1 cellular context compared by ENCODE assay signal in the genomic region with DNA sequence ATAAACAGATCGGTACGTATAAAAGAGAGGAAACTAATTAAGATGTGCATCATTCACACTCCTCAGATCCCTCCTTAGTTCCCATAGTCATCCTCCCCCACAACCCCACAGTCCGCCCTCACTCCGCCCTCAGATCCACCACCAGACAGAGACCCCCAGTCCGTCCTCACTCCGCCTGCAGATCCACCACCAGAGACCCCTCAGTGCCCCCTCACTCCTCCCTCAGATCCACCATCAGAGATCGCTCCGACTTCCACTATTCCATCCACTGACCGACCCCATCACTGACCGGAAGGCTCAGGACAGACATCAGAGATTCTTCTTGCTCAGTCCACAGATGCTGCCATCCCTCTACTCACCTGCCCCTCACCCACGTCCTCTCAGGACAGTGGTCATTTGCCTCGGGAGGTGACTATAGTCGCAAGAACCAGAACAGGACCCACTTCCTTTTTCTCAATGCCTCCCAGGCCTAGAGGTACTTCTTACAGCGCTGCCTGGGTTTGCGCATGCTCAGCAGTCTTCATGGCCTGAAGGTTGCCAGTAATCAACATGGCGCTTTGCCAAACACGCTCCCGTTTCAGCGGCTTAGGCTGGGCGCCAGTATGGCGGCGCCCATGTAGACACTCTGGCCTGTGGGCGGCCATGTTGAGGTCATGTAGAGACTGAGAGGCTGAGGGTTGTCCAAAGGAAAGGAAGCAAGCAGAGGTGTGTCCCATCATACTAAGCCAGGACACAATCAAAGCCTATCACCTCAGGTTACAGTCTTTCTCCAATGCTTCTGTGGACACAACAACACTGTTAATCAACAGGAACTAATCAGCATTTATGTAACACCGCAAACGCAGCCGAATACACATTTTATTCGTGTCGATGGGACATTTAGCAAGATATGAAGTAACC.
TF ChIP-seq lines count a peak whose summit lies in the region.

A gene (minus strand): TSS at position 508 of the 900 bp plus-strand sequence. CDS start 3,009 bp downstream, outside the sequence.

TF ChIP-seq in HCT116, 20 proteins besides CTCF, POLR2A, EP300 and RAD21 (continued from another document):
- TF ChIP-seq, protein P1, sequence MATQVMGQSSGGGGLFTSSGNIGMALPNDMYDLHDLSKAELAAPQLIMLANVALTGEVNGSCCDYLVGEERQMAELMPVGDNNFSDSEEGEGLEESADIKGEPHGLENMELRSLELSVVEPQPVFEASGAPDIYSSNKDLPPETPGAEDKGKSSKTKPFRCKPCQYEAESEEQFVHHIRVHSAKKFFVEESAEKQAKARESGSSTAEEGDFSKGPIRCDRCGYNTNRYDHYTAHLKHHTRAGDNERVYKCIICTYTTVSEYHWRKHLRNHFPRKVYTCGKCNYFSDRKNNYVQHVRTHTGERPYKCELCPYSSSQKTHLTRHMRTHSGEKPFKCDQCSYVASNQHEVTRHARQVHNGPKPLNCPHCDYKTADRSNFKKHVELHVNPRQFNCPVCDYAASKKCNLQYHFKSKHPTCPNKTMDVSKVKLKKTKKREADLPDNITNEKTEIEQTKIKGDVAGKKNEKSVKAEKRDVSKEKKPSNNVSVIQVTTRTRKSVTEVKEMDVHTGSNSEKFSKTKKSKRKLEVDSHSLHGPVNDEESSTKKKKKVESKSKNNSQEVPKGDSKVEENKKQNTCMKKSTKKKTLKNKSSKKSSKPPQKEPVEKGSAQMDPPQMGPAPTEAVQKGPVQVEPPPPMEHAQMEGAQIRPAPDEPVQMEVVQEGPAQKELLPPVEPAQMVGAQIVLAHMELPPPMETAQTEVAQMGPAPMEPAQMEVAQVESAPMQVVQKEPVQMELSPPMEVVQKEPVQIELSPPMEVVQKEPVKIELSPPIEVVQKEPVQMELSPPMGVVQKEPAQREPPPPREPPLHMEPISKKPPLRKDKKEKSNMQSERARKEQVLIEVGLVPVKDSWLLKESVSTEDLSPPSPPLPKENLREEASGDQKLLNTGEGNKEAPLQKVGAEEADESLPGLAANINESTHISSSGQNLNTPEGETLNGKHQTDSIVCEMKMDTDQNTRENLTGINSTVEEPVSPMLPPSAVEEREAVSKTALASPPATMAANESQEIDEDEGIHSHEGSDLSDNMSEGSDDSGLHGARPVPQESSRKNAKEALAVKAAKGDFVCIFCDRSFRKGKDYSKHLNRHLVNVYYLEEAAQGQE (IDR thresholded peaks at IDR 0.05; ENCODE audit: low read depth): no peak
- TF ChIP-seq ZNF274 (IDR thresholded peaks at IDR 0.05; ENCODE audit: low read depth, low read length) (no peak), SIN3A (IDR thresholded peaks at IDR 0.05; ENCODE audit: low read depth) (peak; percentile 60; the same call in 1 of the 2 replicates), EGR1 (IDR thresholded peaks at IDR 0.05; ENCODE audit: low read depth) (peak; percentile 97), FOSL1 (IDR thresholded peaks at IDR 0.05; ENCODE audit: low read depth) (no peak), SP1 (IDR thresholded peaks at IDR 0.05; ENCODE audit: low read depth) (peak; percentile 15; the same call in 1 of the 2 replicates), ZFX (IDR thresholded peaks at IDR 0.05) (peak; percentile 69), CBX3 (IDR thresholded peaks at IDR 0.05; ENCODE audit: low read depth) (peak; percentile 65; the same call in 1 of the 2 replicates), POLR2AphosphoS5 (IDR thresholded peaks at IDR 0.05; ENCODE audit: low read depth, low read length) (peak; percentile 77; the same call in 1 of the 2 replicates), EZH2 (IDR thresholded peaks at IDR 0.05) (no peak), JUND (IDR thresholded peaks at IDR 0.05) (no peak), CEBPB (IDR thresholded peaks at IDR 0.05; ENCODE audit: low read depth) (no peak), TCF7L2 (IDR thresholded peaks at IDR 0.05; ENCODE audit: borderline replicate concordance, extremely low read depth, insufficient read depth, insufficient read length) (peak; percentile 65), EZH2phosphoT487 (IDR thresholded peaks at IDR 0.05; ENCODE audit: borderline replicate concordance) (no peak), SRF (IDR thresholded peaks at IDR 0.05; ENCODE audit: low read depth) (no peak), ELF1 (IDR thresholded peaks at IDR 0.05; ENCODE audit: borderline replicate concordance, low read depth) (peak; percentile 33; the same call in 1 of the 2 replicates)
- TF ChIP-seq, protein P2, sequence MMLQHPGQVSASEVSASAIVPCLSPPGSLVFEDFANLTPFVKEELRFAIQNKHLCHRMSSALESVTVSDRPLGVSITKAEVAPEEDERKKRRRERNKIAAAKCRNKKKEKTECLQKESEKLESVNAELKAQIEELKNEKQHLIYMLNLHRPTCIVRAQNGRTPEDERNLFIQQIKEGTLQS (IDR thresholded peaks at IDR 0.05): no peak
